In genomic region chr3:45082139-45082538, GRCh38 we compare ENCODE assay signal across 24 cellular contexts. TPM values are rescaled to one million over a fixed set of nuclear protein-coding genes. Genes with fewer than 3 reads are reported as not detected.
A peak's percentile ranks its signal among the peaks of the same experiment; 100 is the strongest.
DNase-seq lines count a peak whose midpoint lies in the region; ATAC-seq and TF ChIP-seq lines count a peak whose summit lies in the region.
"Had no signal": no experiment of that assay in that cellular context is flagged by ENCODE, and none has a peak within 500 bp of the region (broad histone marks: within the 10 kb centered on the region; RNA-seq: fewer than 3 reads in every experiment).

No MANE protein-coding gene starts in this region.

- TF ChIP-seq POLR2A in Peyer's patch (IDR thresholded peaks at IDR 0.05) = no peak

- H3K27me3 Mint-ChIP-seq in stimulated activated memory B cell treated with anti-CD40 and anti-IgM and Interleukin-4, amounts not matched to agents 10 μg/mL and 1 μg/mL and 100 μg/mL, for 72 hours = no peaks in the 10 kb centered on the region
- H3K27me3 Mint-ChIP-seq: activated CD4-positive, alpha-beta T cell treated with anti-CD3 and anti-CD28 coated beads for 36 hours; activated naive CD8-positive, alpha-beta T cell; activated T-helper 17 cell treated with anti-CD3 and anti-CD28 coated beads, Interleukin-2, amount 50 U/mL, for 72 hours; dendritic cell treated with granulocyte-macrophage colony-stimulating factor and Interleukin-4, amounts not matched to agents 40 ng/mL and 50 ng/mL, for 4 days; stimulated activated naive B cell treated with anti-CD40 and anti-IgM and Interleukin-4, amounts not matched to agents 10 μg/mL and 1 μg/mL and 100 μg/mL, for 72 hours had no signal

- no peaks in the 10 kb centered on the region for H3K36me3 Mint-ChIP-seq in stimulated activated memory B cell treated with anti-CD40 and anti-IgM and Interleukin-4, amounts not matched to agents 10 μg/mL and 1 μg/mL and 100 μg/mL, for 72 hours
- H3K36me3 Mint-ChIP-seq: activated naive CD8-positive, alpha-beta T cell; IgD-negative memory B cell; stimulated activated naive B cell treated with anti-CD40 and anti-IgM and Interleukin-4, amounts not matched to agents 10 μg/mL and 1 μg/mL and 100 μg/mL, for 72 hours had no signal

- H3K9me3 Mint-ChIP-seq in stimulated activated memory B cell treated with anti-CD40 and anti-IgM and Interleukin-4, amounts not matched to agents 10 μg/mL and 1 μg/mL and 100 μg/mL, for 72 hours = no peaks in the 10 kb centered on the region
- H3K9me3 Mint-ChIP-seq: activated T-helper 17 cell treated with anti-CD3 and anti-CD28 coated beads, Interleukin-2, amount 50 U/mL, for 72 hours; CD8-positive, alpha-beta memory T cell; IgD-negative memory B cell; nephron had no signal

- H3K27ac ChIP-seq in Peyer's patch = no peak overlapping the region
- H3K27ac ChIP-seq: breast epithelium, HL-60, tibial artery had no signal

- H3K4me3 ChIP-seq in Peyer's patch = no peak overlapping the region
- H3K4me3 ChIP-seq: breast epithelium, tibial artery had no signal

- no peak for TF ChIP-seq CTCF in Peyer's patch (IDR thresholded peaks at IDR 0.05)

- H3K9me3 ChIP-seq in Peyer's patch = no peaks in the 10 kb centered on the region
- H3K9me3 ChIP-seq: breast epithelium, tibial artery had no signal

- no peak overlapping the region for H3K27ac Mint-ChIP-seq in stimulated activated memory B cell treated with anti-CD40 and anti-IgM and Interleukin-4, amounts not matched to agents 10 μg/mL and 1 μg/mL and 100 μg/mL, for 72 hours
- H3K27ac Mint-ChIP-seq: activated CD4-positive, alpha-beta T cell treated with anti-CD3 and anti-CD28 coated beads for 36 hours; activated naive CD8-positive, alpha-beta T cell; activated T-helper 17 cell treated with anti-CD3 and anti-CD28 coated beads, Interleukin-2, amount 50 U/mL, for 72 hours; CD8-positive, alpha-beta memory T cell; dendritic cell treated with granulocyte-macrophage colony-stimulating factor and Interleukin-4, amounts not matched to agents 40 ng/mL and 50 ng/mL, for 4 days; IgD-negative memory B cell; stimulated activated naive B cell treated with anti-CD40 and anti-IgM and Interleukin-4, amounts not matched to agents 10 μg/mL and 1 μg/mL and 100 μg/mL, for 72 hours had no signal

- intact Hi-C loops in sciatic nerve (cut with DNase I) = no loop called here

- DNase-seq in EL (peak; percentile 20), RPMI7951 (ENCODE audit: low read depth) (peak; percentile 66), fibroblast of gingiva (ENCODE audit: low read depth) (peak; percentile 64), sciatic nerve (ENCODE audit: low spot score) (no peak), superior temporal gyrus (ENCODE audit: extremely low spot score) (no peak), Peyer's patch (no peak)
- DNase-seq: activated CD4-positive, alpha-beta T cell treated with anti-CD3 and anti-CD28 coated beads for 36 hours; CD8-positive, alpha-beta memory T cell; midbrain; NCI-H1436 treated with DMSO at 0.1 percent for 48 hours; SHP77 treated with DMSO at 0.1 percent for 48 hours; stimulated activated naive B cell treated with anti-CD40 and anti-IgM and Interleukin-4, amounts not matched to agents 10 μg/mL and 1 μg/mL and 100 μg/mL, for 72 hours; tibial artery had no signal

- H3K4me1 ChIP-seq in Peyer's patch = peaks cover 0 to 5% (median 0%) of the 10 kb centered on the region in 4 donors
- H3K4me1 ChIP-seq: breast epithelium had no signal

- ATAC-seq in sciatic nerve (peak; percentile 77), GM19452 (IDR thresholded peaks at IDR 0.05; ENCODE audit: unreplicated experiment) (no peak)
- no peak for ATAC-seq in stimulated activated memory B cell treated with anti-CD40 and anti-IgM and Interleukin-4, amounts not matched to agents 10 μg/mL and 1 μg/mL and 100 μg/mL, for 72 hours
- ATAC-seq: activated CD4-positive, alpha-beta T cell treated with anti-CD3 and anti-CD28 coated beads for 36 hours; activated T-helper 17 cell treated with anti-CD3 and anti-CD28 coated beads, Interleukin-2, amount 50 U/mL, for 72 hours; left lobe of liver; stimulated activated naive B cell treated with anti-CD40 and anti-IgM and Interleukin-4, amounts not matched to agents 10 μg/mL and 1 μg/mL and 100 μg/mL, for 72 hours had no signal

- no peak overlapping the region for H3K4me3 Mint-ChIP-seq in stimulated activated memory B cell treated with anti-CD40 and anti-IgM and Interleukin-4, amounts not matched to agents 10 μg/mL and 1 μg/mL and 100 μg/mL, for 72 hours
- H3K4me3 Mint-ChIP-seq: activated CD4-positive, alpha-beta T cell treated with anti-CD3 and anti-CD28 coated beads for 36 hours; activated naive CD8-positive, alpha-beta T cell; activated T-helper 17 cell treated with anti-CD3 and anti-CD28 coated beads, Interleukin-2, amount 50 U/mL, for 72 hours; CD8-positive, alpha-beta memory T cell; dendritic cell treated with granulocyte-macrophage colony-stimulating factor and Interleukin-4, amounts not matched to agents 40 ng/mL and 50 ng/mL, for 4 days; IgD-negative memory B cell; nephron; stimulated activated naive B cell treated with anti-CD40 and anti-IgM and Interleukin-4, amounts not matched to agents 10 μg/mL and 1 μg/mL and 100 μg/mL, for 72 hours had no signal

- no peaks in the 10 kb centered on the region for H3K4me1 Mint-ChIP-seq in stimulated activated memory B cell treated with anti-CD40 and anti-IgM and Interleukin-4, amounts not matched to agents 10 μg/mL and 1 μg/mL and 100 μg/mL, for 72 hours
- H3K4me1 Mint-ChIP-seq: activated T-helper 17 cell treated with anti-CD3 and anti-CD28 coated beads, Interleukin-2, amount 50 U/mL, for 72 hours; CD8-positive, alpha-beta memory T cell; IgD-negative memory B cell; stimulated activated naive B cell treated with anti-CD40 and anti-IgM and Interleukin-4, amounts not matched to agents 10 μg/mL and 1 μg/mL and 100 μg/mL, for 72 hours had no signal

- no peaks in the 10 kb centered on the region for H3K27me3 ChIP-seq in Peyer's patch
- H3K27me3 ChIP-seq: breast epithelium, tibial artery had no signal

- peaks cover 0 to 27% (median 0%) of the 10 kb centered on the region in 3 donors for H3K36me3 ChIP-seq in Peyer's patch
- H3K36me3 ChIP-seq: breast epithelium had no signal

RNA-seq across cellular contexts. Expression of gene CLEC3B, which starts 56.0 kb away (rescaled TPM):
- total RNA-seq in RPMI7951 (2014; rRNA removed; shearing (Covaris generic)) = 1.7 and 2.4 TPM in 2 replicates
- 105 TPM for total RNA-seq in sciatic nerve
- 10 to 100 TPM; 11.6 to 47.9 (median 32.7) TPM for total RNA-seq in Peyer's patch
- total RNA-seq: activated CD4-positive, alpha-beta T cell treated with anti-CD3 and anti-CD28 coated beads for 36 hours; M059J had no signal

Comparison
In these comparisons a context has a peak if more than half of its experiments do, and no peak if none do; other contexts are left out.
1. DNase-seq: peak in EL (single experiment), RPMI7951 (single experiment) and fibroblast of gingiva (single experiment); none in sciatic nerve (single experiment), superior temporal gyrus (single experiment) and Peyer's patch (0 of 3).